In the genomic region with DNA sequence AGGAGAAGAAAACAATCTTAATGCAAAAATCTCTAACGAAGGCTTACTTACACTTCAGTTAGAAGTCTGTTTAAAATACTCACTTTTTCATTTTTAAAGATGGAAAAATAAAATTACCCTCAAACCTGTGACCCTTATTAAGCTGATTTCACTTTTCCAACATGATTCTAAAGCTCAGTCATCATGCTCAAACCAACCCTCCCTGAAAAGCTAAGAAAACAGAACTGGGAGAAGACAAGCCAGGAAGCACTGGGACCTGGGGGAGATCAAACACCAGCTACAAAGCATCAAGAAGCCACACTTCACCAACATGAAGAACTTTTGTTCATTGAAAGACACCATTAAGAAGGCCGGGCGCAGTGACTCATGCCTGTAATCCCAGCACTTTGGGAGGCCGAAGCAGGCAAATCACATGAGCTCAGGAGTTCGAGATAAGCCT, we compare ENCODE assay signal across 8 cellular contexts.
DNase-seq lines count a peak whose midpoint lies in the region; ATAC-seq and FAIRE-seq lines count a peak whose summit lies in the region.

No MANE protein-coding gene starts in this region.

- H3K4me3 ChIP-seq in GM23248 (no peak overlapping the region), small intestine (ENCODE audit: low read depth in 1 of 2, low read length in 2 of 2) (no peak overlapping the region)

- H3K9ac ChIP-seq in GM23248: peak overlapping the region; percentile 60

- H3F3A ChIP-seq in GM23248 (ENCODE audit: insufficient read depth): peaks cover 24% of the 10 kb centered on the region

- FAIRE-seq in small intestine (lab: Jason Lieb, UNC): no peak

- H3K4me1 ChIP-seq in GM23248 (ENCODE audit: insufficient read depth): peaks cover 17% of the 10 kb centered on the region
- H3K4me1 ChIP-seq in small intestine (ENCODE audit: control insufficient read depth in 2 of 2, insufficient read depth in 1 of 2, low read depth in 1 of 2, low read length in 1 of 2): peaks cover 0 to 2% of the 10 kb centered on the region in 2 donors

- H2AFZ ChIP-seq in GM23248: peak overlapping the region; percentile 53

- H3K27me3 ChIP-seq in GM23248 (replicated peaks; ENCODE audit: insufficient read depth) (no peaks in the 10 kb centered on the region), small intestine (ENCODE audit: control insufficient read depth in 2 of 2, insufficient read depth in 2 of 2, low read length in 2 of 2) (no peaks in the 10 kb centered on the region)

- DNase-seq in GM23248 (peak; percentile 63), RPMI7951 (ENCODE audit: low read depth) (peak; percentile 71), foreskin melanocyte (peak; percentile 46), small intestine (peak; percentile 28)

- H3K9me3 ChIP-seq in GM23248 (ENCODE audit: low read depth): no peaks in the 10 kb centered on the region
- H3K9me3 ChIP-seq in small intestine (ENCODE audit: control insufficient read depth, low read depth): no peaks in the 10 kb centered on the region

- H4K20me1 ChIP-seq in GM23248 (ENCODE audit: insufficient read depth): no peaks in the 10 kb centered on the region

- in situ Hi-C loops in GM23248 (cut with MboI): no loop called here

- no peaks in the 10 kb centered on the region for H3K9me2 ChIP-seq in GM23248 (ENCODE audit: insufficient read depth)

- H3K36me3 ChIP-seq in GM23248 (ENCODE audit: low read depth) (no peaks in the 10 kb centered on the region), small intestine (ENCODE audit: control insufficient read depth in 2 of 2, insufficient read depth in 2 of 2, low read length in 2 of 2) (no peaks in the 10 kb centered on the region)

- ATAC-seq in GM19397 (IDR thresholded peaks at IDR 0.05; ENCODE audit: unreplicated experiment): no peak
- ATAC-seq in GM21825 (IDR thresholded peaks at IDR 0.05; ENCODE audit: unreplicated experiment): no peak
- ATAC-seq in HG03565 (IDR thresholded peaks at IDR 0.05; ENCODE audit: unreplicated experiment): no peak
- ATAC-seq in GM21529 (IDR thresholded peaks at IDR 0.05; ENCODE audit: unreplicated experiment): no peak

- H3K27ac ChIP-seq in GM23248 (peak overlapping the region; percentile 80), small intestine (ENCODE audit: low read depth in 1 of 2, low read length in 1 of 2) (peak overlapping the region in 1 of 2 donors; percentile 53)

- H3K79me2 ChIP-seq in GM23248 (ENCODE audit: insufficient read depth): no peaks in the 10 kb centered on the region

- WGBS in GM23248 (ENCODE audit: low coverage in 1 of 2, low lambda C conversion rate in 2 of 2, missing lambda C conversion rate in 2 of 2), 2 experiments: 16 to 35% methylated on average over 5 of the region's 5 CpGs
- 39 to 40% (median 39%) methylated on average over 5 of the region's 5 CpGs for WGBS in small intestine, 3 donors

- peak overlapping the region; percentile 19 for H3K4me2 ChIP-seq in GM23248 (ENCODE audit: unreplicated experiment)
